In the genomic region with DNA sequence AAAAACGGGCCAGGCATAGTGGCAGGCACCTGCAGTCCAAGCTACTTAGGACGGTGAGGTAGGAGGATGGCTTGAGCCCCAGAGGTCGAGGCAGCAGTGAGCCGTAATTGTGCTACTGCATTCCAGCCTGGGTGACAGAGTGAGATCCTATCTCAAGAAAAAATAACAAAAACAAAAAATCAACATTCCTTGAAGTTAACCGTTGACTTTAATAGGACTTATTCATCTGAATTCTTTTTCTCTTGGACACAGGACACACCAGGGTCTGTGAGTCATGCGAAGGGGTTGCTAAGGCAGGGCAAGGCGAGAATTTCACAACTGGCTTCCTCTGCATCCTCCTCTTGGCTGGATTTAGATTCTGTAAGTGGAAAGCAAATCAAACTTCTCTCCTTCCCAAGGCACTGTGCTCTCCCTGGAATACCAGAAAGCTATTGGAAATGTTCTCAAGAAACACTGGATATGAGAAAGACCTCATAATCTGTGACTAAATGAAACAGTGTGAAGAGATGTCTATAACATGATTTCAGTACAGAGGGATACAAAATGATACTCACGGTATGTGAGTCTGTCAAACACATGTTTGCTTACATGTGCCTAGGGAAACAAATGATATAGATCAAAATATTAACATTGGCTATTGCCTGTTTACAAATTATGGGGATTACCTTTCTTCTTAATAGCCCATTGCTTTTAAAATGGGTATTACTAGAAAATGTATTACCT, we compare ENCODE assay signal across 15 cellular contexts.
DNase-seq lines count a peak whose midpoint lies in the region; ATAC-seq and TF ChIP-seq lines count a peak whose summit lies in the region.
"Had no signal": no experiment of that assay in that cellular context is flagged by ENCODE, and none has a peak within 500 bp of the region (broad histone marks: within the 10 kb centered on the region; RNA-seq: fewer than 3 reads in every experiment).

No MANE protein-coding gene starts in this region.

- no peak overlapping the region for H3K27ac ChIP-seq in right atrium auricular region

- no peaks in the 10 kb centered on the region for H3K9me3 Mint-ChIP-seq in stimulated activated naive B cell treated with anti-CD40 and anti-IgM and Interleukin-4, amounts not matched to agents 10 μg/mL and 1 μg/mL and 100 μg/mL, for 72 hours
- H3K9me3 Mint-ChIP-seq: H9 had no signal

- H3K27ac Mint-ChIP-seq in stimulated activated naive B cell treated with anti-CD40 and anti-IgM and Interleukin-4, amounts not matched to agents 10 μg/mL and 1 μg/mL and 100 μg/mL, for 72 hours: no peak overlapping the region
- H3K27ac Mint-ChIP-seq: brain, H9 had no signal

- TF ChIP-seq CTCF in right atrium auricular region (IDR thresholded peaks at IDR 0.05): no peak

- no peaks in the 10 kb centered on the region for H3K9me3 ChIP-seq in right atrium auricular region

- peaks cover 10 to 33% of the 10 kb centered on the region in 2 donors for H3K4me1 Mint-ChIP-seq in stimulated activated naive B cell treated with anti-CD40 and anti-IgM and Interleukin-4, amounts not matched to agents 10 μg/mL and 1 μg/mL and 100 μg/mL, for 72 hours
- H3K4me1 Mint-ChIP-seq: brain, H9 had no signal

- intact Hi-C loops in left ventricle myocardium superior (cut with micrococcal nuclease): no loop called here

- no peak overlapping the region for H3K4me3 ChIP-seq in right atrium auricular region

- no peaks in the 10 kb centered on the region for H3K36me3 Mint-ChIP-seq in stimulated activated naive B cell treated with anti-CD40 and anti-IgM and Interleukin-4, amounts not matched to agents 10 μg/mL and 1 μg/mL and 100 μg/mL, for 72 hours
- H3K36me3 Mint-ChIP-seq: brain had no signal

- H3K27me3 ChIP-seq in right atrium auricular region: no peaks in the 10 kb centered on the region

- H3K4me1 ChIP-seq in right atrium auricular region: no peaks in the 10 kb centered on the region

- no peak overlapping the region for H3K4me3 Mint-ChIP-seq in stimulated activated naive B cell treated with anti-CD40 and anti-IgM and Interleukin-4, amounts not matched to agents 10 μg/mL and 1 μg/mL and 100 μg/mL, for 72 hours
- H3K4me3 Mint-ChIP-seq: brain, H9 had no signal

- ATAC-seq in left ventricle myocardium superior (no peak), SK-N-SH treated with all-trans-retinoic acid at 6 μM for 48 hours (peak; percentile 92), HG03175 (IDR thresholded peaks at IDR 0.05; ENCODE audit: unreplicated experiment) (no peak)
- ATAC-seq in stimulated activated naive B cell treated with anti-CD40 and anti-IgM and Interleukin-4, amounts not matched to agents 10 μg/mL and 1 μg/mL and 100 μg/mL, for 72 hours (replicated peaks): no peak
- ATAC-seq: HepG2 had no signal

- H3K36me3 ChIP-seq in right atrium auricular region: no peaks in the 10 kb centered on the region

- DNase-seq in right atrium auricular region (ENCODE audit: low spot score): peak; percentile 64
- no peak for DNase-seq in left ventricle myocardium superior
- DNase-seq in glomerular visceral epithelial cell (ENCODE audit: extremely low spot score): peak; percentile 89
- DNase-seq in stimulated activated CD4-positive, alpha-beta T cell treated with anti-CD3 and anti-CD28 coated beads, Interleukin-2, amount 100 ng/mL, for 48 hours: no peak
- DNase-seq in T-helper 2 cell: no peak
- no peak for DNase-seq in stimulated activated naive B cell treated with anti-CD40 and anti-IgM and Interleukin-4, amounts not matched to agents 10 μg/mL and 1 μg/mL and 100 μg/mL, for 72 hours
- DNase-seq: activated CD4-positive, alpha-beta T cell treated with anti-CD3 and anti-CD28 coated beads for 48 hours; AML-193; H9; NK-92 treated with Interleukin-12 subunit alpha and Interleukin-12 subunit beta, amount 100 ng/mL, for 24 hours; stimulated activated CD4-positive, alpha-beta T cell treated with anti-CD3 and anti-CD28 coated beads, Interleukin-12 subunit alpha, Interleukin-12 subunit beta, amount 100 ng/mL, for 4 hours had no signal

- H3K27me3 Mint-ChIP-seq in stimulated activated naive B cell treated with anti-CD40 and anti-IgM and Interleukin-4, amounts not matched to agents 10 μg/mL and 1 μg/mL and 100 μg/mL, for 72 hours: peaks cover 47 to 51% of the 10 kb centered on the region in 2 donors
- H3K27me3 Mint-ChIP-seq: brain had no signal

TF ChIP-seq in SK-N-SH treated with all-trans-retinoic acid at 6 μM for 48 hours, 23 proteins besides CTCF, POLR2A, EP300 and RAD21:
- TF ChIP-seq ISL1 (CRISPR knock-in tag; IDR thresholded peaks at IDR 0.05) (peak; percentile 80), OSR1 (CRISPR knock-in tag; IDR thresholded peaks at IDR 0.05) (no peak), SNAI2 (CRISPR knock-in tag; IDR thresholded peaks at IDR 0.05) (peak; percentile 43; the same call in 1 of the 2 replicates)
TF ChIP-seq in SK-N-SH treated with all-trans-retinoic acid at 6 μM for 48 hours: peak in this region for 2.

Comparison
In these comparisons a context has a peak if more than half of its experiments do, and no peak if none do; other contexts are left out.
1. DNase-seq: peak in right atrium auricular region (single experiment) and glomerular visceral epithelial cell (single experiment); none in left ventricle myocardium superior (single experiment), stimulated activated CD4-positive, alpha-beta T cell treated with anti-CD3 and anti-CD28 coated beads, Interleukin-2, amount 100 ng/mL, for 48 hours (0 of 2), T-helper 2 cell (0 of 5) and stimulated activated naive B cell treated with anti-CD40 and anti-IgM and Interleukin-4, amounts not matched to agents 10 μg/mL and 1 μg/mL and 100 μg/mL, for 72 hours (single experiment).